ENCODE assay signal across 3 cellular contexts in genomic region chr1:31417148-31417547, GRCh38.
TF ChIP-seq lines count a peak whose summit lies in the region.

No MANE protein-coding gene starts in this region.

TF ChIP-seq in IMR-90, 13 proteins besides CTCF, POLR2A, EP300 and RAD21:
- no peak for TF ChIP-seq ELK1 (IDR thresholded peaks at IDR 0.05; ENCODE audit: borderline replicate concordance, low read depth, low read length)
- TF ChIP-seq CEBPB (IDR thresholded peaks at IDR 0.05; ENCODE audit: low read depth, low read length) = peak; percentile 82
- no peak for TF ChIP-seq RFX5 (IDR thresholded peaks at IDR 0.05; ENCODE audit: low read depth, low read length)
- TF ChIP-seq MAZ (IDR thresholded peaks at IDR 0.05; ENCODE audit: borderline replicate concordance, low read depth, low read length) = no peak
- no peak for TF ChIP-seq MXI1 (IDR thresholded peaks at IDR 0.05; ENCODE audit: borderline replicate concordance, low read depth, low read length)
- no peak for TF ChIP-seq MAFK (IDR thresholded peaks at IDR 0.05; ENCODE audit: low read depth, low read length)

TF ChIP-seq in K562, 482 proteins besides CTCF, POLR2A, EP300 and RAD21:
- TF ChIP-seq CEBPB (tag; IDR thresholded peaks at IDR 0.05) (peak; percentile 95), BRCA1 (IDR thresholded peaks at IDR 0.05) (no peak), BRCA1 (CRISPR knock-in tag; IDR thresholded peaks at IDR 0.05) (no peak), CEBPG (CRISPR knock-in tag; IDR thresholded peaks at IDR 0.05) (peak; percentile 52; the same call in 1 of the 2 replicates), CEBPG (tag; conservative IDR thresholded peaks at IDR 0.05 in 1 of 2, IDR thresholded peaks at IDR 0.05 in 1 of 2) (peak; percentile 69 to 86), PBX2 (CRISPR knock-in tag; IDR thresholded peaks at IDR 0.05; ENCODE audit: low read depth) (no peak), PBX2 (tag; conservative IDR thresholded peaks at IDR 0.05; ENCODE audit: low read depth) (peak; percentile 38; the same call in 1 of the 2 replicates)

TF ChIP-seq in HepG2, 621 proteins besides CTCF, POLR2A, EP300 and RAD21 (continues in another document):
- TF ChIP-seq TCF7L2 (IDR thresholded peaks at IDR 0.05; ENCODE audit: low read depth, low read length) = no peak
- TF ChIP-seq KLF16 (CRISPR knock-in tag; IDR thresholded peaks at IDR 0.05) = peak in 1 of 2 experiments; percentile 63; a peak in 2 of 4 replicates
- TF ChIP-seq SP140L (CRISPR knock-in tag; IDR thresholded peaks at IDR 0.05; ENCODE audit: borderline replicate concordance) = no peak
- no peak for TF ChIP-seq ZNF646 (CRISPR knock-in tag; IDR thresholded peaks at IDR 0.05)
- TF ChIP-seq SIN3B (IDR thresholded peaks at IDR 0.05; ENCODE audit: low read length) = peak; percentile 34; the same call in 1 of the 2 replicates
- TF ChIP-seq TEF (CRISPR knock-in tag; IDR thresholded peaks at IDR 0.05) = no peak
- no peak for TF ChIP-seq ZNF598 (CRISPR knock-in tag; IDR thresholded peaks at IDR 0.05; ENCODE audit: borderline replicate concordance)
- TF ChIP-seq ZNF510 (CRISPR knock-in tag; IDR thresholded peaks at IDR 0.05; ENCODE audit: low read depth) = no peak
- no peak for TF ChIP-seq ZNF549 (CRISPR knock-in tag; IDR thresholded peaks at IDR 0.05)
- TF ChIP-seq MZF1 (CRISPR knock-in tag; IDR thresholded peaks at IDR 0.05; ENCODE audit: borderline replicate concordance) = no peak
- TF ChIP-seq ZNF263 (CRISPR knock-in tag; IDR thresholded peaks at IDR 0.05) = no peak
- peak; percentile 35; the same call in 1 of the 2 replicates for TF ChIP-seq ZFP37 (CRISPR knock-in tag; IDR thresholded peaks at IDR 0.05; ENCODE audit: borderline replicate concordance)
- TF ChIP-seq ZBTB38 (CRISPR knock-in tag; IDR thresholded peaks at IDR 0.05) = no peak
- no peak for TF ChIP-seq SIN3A (IDR thresholded peaks at IDR 0.05; ENCODE audit: borderline replicate concordance, low read depth, low read length)
- TF ChIP-seq IRF1 (CRISPR knock-in tag; IDR thresholded peaks at IDR 0.05; ENCODE audit: low read depth) = no peak
- TF ChIP-seq MIER2 (CRISPR knock-in tag; IDR thresholded peaks at IDR 0.05) = peak; percentile 75
- TF ChIP-seq HOXA5 (CRISPR knock-in tag; IDR thresholded peaks at IDR 0.05) = no peak
- no peak for TF ChIP-seq ZNF512B (CRISPR knock-in tag; IDR thresholded peaks at IDR 0.05; ENCODE audit: borderline replicate concordance)
- TF ChIP-seq ZNF776 (CRISPR knock-in tag; IDR thresholded peaks at IDR 0.05) = no peak
- TF ChIP-seq ZNF557 (CRISPR knock-in tag; IDR thresholded peaks at IDR 0.05) = no peak
- TF ChIP-seq NR2C2 (CRISPR knock-in tag; IDR thresholded peaks at IDR 0.05; ENCODE audit: borderline replicate concordance) = peak; percentile 81
- peak; percentile 99 for TF ChIP-seq NCOR1 (IDR thresholded peaks at IDR 0.05; ENCODE audit: borderline replicate concordance, low read length)
- TF ChIP-seq ZBTB7B (CRISPR knock-in tag; IDR thresholded peaks at IDR 0.05) = peak; percentile 69
- peak; percentile 40; the same call in 1 of the 2 replicates for TF ChIP-seq POLR2AphosphoS5 (IDR thresholded peaks at IDR 0.05; ENCODE audit: low read depth, low read length)
- no peak for TF ChIP-seq ZFP62 (CRISPR knock-in tag; IDR thresholded peaks at IDR 0.05)
- TF ChIP-seq DNMT1 (CRISPR knock-in tag; IDR thresholded peaks at IDR 0.05) = no peak
- TF ChIP-seq POGZ (CRISPR knock-in tag; IDR thresholded peaks at IDR 0.05) = peak; percentile 26; the same call in 1 of the 2 replicates
- TF ChIP-seq ZNF546 (CRISPR knock-in tag; conservative IDR thresholded peaks at IDR 0.05) = no peak
- TF ChIP-seq DZIP1 (CRISPR knock-in tag; IDR thresholded peaks at IDR 0.05) = no peak
- TF ChIP-seq GLMP (CRISPR knock-in tag; IDR thresholded peaks at IDR 0.05; ENCODE audit: borderline replicate concordance) = no peak
- no peak for TF ChIP-seq ZNF576 (CRISPR knock-in tag; IDR thresholded peaks at IDR 0.05)
- TF ChIP-seq ATF2 (CRISPR knock-in tag; IDR thresholded peaks at IDR 0.05) = peak; percentile 70; the same call in 1 of the 2 replicates
- TF ChIP-seq ZNF275 (CRISPR knock-in tag; IDR thresholded peaks at IDR 0.05; ENCODE audit: borderline replicate concordance) = 0 out of 2 replicates have a peak, but pooled peaks have one; percentile 7
- no peak for TF ChIP-seq CBX1 (IDR thresholded peaks at IDR 0.05; ENCODE audit: low read depth)
- TF ChIP-seq ZNF496 (CRISPR knock-in tag; IDR thresholded peaks at IDR 0.05; ENCODE audit: insufficient replicate concordance) = no peak
